39 cellular contexts compared by ENCODE assay signal in the genomic region with DNA sequence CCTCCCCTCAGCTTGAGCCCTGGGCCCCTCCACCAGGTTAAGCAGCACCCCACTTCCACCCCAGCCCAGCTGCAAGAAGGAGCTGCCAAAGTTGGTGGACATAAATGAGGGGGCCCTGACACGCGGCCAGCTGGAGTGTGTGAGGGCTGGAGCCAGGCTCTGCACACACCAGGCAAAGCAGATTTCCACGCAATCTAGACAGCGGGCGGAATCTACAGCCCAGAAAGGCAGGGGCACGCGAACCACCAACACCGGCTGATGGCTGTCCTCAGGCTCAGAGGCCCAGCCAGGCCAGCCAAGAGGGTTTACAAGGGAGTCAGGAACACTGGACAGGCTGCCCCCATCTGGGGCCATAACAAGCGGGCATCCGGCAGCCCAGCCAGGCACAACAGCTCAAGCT.
"Had no signal": no experiment of that assay in that cellular context is flagged by ENCODE, and none has a peak within 500 bp of the region (broad histone marks: within the 10 kb centered on the region; RNA-seq: fewer than 3 reads in every experiment).

No MANE protein-coding gene starts in this region.

- FAIRE-seq: bronchial epithelial cell, TTC549 had no signal

- H3K27ac Mint-ChIP-seq: activated B cell treated with CpG ODN at 0.5 μM for 24 hours; activated CD4-positive, alpha-beta memory T cell treated with anti-CD3 and anti-CD28 coated beads for 36 hours; activated CD4-positive, alpha-beta T cell treated with anti-CD3 and anti-CD28 coated beads, Interleukin-2, amount 10 ng/mL, durations not matched to agents 24 days and 14 days; activated CD8-positive, alpha-beta T cell treated with anti-CD3 and anti-CD28 coated beads for 36 hours; activated naive CD4-positive, alpha-beta T cell treated with anti-CD3 and anti-CD28 coated beads for 36 hours; activated naive CD4-positive, alpha-beta T cell treated with anti-CD3 and anti-CD28 coated beads, Interleukin-2, amount 50 U/mL, for 72 hours; activated naive CD8-positive, alpha-beta T cell treated with anti-CD3 and anti-CD28 coated beads for 36 hours; activated T-cell treated with anti-CD3 and anti-CD28 coated beads, Interleukin-2, amount 50 U/mL, for 72 hours; activated T-helper 1 cell treated with anti-CD3 and anti-CD28 coated beads, Interleukin-12 subunit alpha, Interleukin-12 subunit beta, Interleukin-2, Interleukin-4 antibody, amounts not matched to agents 30 ng/mL and 10 ng/mL and 1 ng/mL, durations not matched to agents 14 hours and 24 hours and 36 hours; activated T-helper 17 cell treated with anti-CD3 and anti-CD28 coated beads, Interleukin-2, amount 50 U/mL, for 72 hours; T-helper 1 cell treated with Interleukin-12 subunit alpha and Interleukin-12 subunit beta and Interleukin-4 antibody, amounts not matched to agents 30 μg/mL and 1 μg/mL, for 36 hours; T-helper 2 cell treated with Interferon-gamma antibody and Interleukin-4, amounts not matched to agents 5 μg/mL and 100 μg/mL, for 36 hours had no signal

- H3K36me3 Mint-ChIP-seq: activated CD4-positive, alpha-beta memory T cell treated with anti-CD3 and anti-CD28 coated beads for 36 hours; activated naive CD4-positive, alpha-beta T cell treated with anti-CD3 and anti-CD28 coated beads, Interleukin-2, amount 50 U/mL, for 72 hours; activated naive CD8-positive, alpha-beta T cell treated with anti-CD3 and anti-CD28 coated beads for 36 hours had no signal

- H3K27ac ChIP-seq: adrenal gland, ascending aorta, cardiac muscle cell, VCaP had no signal

- H3K9me3 ChIP-seq: adrenal gland, ascending aorta had no signal

- H3K4me1 ChIP-seq: adrenal gland, ascending aorta had no signal

- DNase-seq: activated B cell treated with CpG ODN at 0.5 μM for 24 hours; activated CD4-positive, alpha-beta memory T cell treated with anti-CD3 and anti-CD28 coated beads for 36 hours; activated CD4-positive, alpha-beta T cell treated with anti-CD3 and anti-CD28 coated beads for 4 hours; activated CD4-positive, alpha-beta T cell treated with anti-CD3 and anti-CD28 coated beads, Interleukin-2, amount 10 ng/mL, durations not matched to agents 24 days and 14 days; activated CD4-positive, alpha-beta T cell treated with anti-CD3 and anti-CD28 coated beads, Interleukin-2, amount 50 U/mL, for 1 hour; activated CD4-positive, alpha-beta T cell treated with anti-CD3 and anti-CD28 coated beads, Interleukin-2, amount 50 U/mL, for 4 hours; activated CD4-positive, CD25-positive, alpha-beta regulatory T cell treated with anti-CD3 and anti-CD28 coated beads, Interleukin-2, amount 50 U/mL, for 72 hours; activated CD8-positive, alpha-beta memory T cell treated with anti-CD3 and anti-CD28 coated beads, Interleukin-2, amount 50 U/mL, for 4 hours; activated CD8-positive, alpha-beta T cell treated with anti-CD3 and anti-CD28 coated beads for 36 hours; activated effector memory CD4-positive, alpha-beta T cell treated with anti-CD3 and anti-CD28 coated beads, Interleukin-2, amount 50 U/mL, for 16 hours; activated gamma-delta T cell treated with Interleukin-2 at 50 U/mL for 16 hours; activated naive CD4-positive, alpha-beta T cell; activated naive CD4-positive, alpha-beta T cell treated with anti-CD3 and anti-CD28 coated beads for 36 hours; activated naive CD4-positive, alpha-beta T cell treated with anti-CD3 and anti-CD28 coated beads, Interleukin-2, amount 50 U/mL, for 16 hours; activated naive CD8-positive, alpha-beta T cell treated with anti-CD3 and anti-CD28 coated beads for 36 hours; activated T-cell treated with anti-CD3 and anti-CD28 coated beads for 4 hours; activated T-cell treated with anti-CD3 and anti-CD28 coated beads, Interleukin-2, amount 50 U/mL, for 1 hour; activated T-cell treated with anti-CD3 and anti-CD28 coated beads, Interleukin-2, amount 50 U/mL, for 4 hours; activated T-cell treated with anti-CD3 and anti-CD28 coated beads, Interleukin-2, amount 50 U/mL, for 72 hours; adrenal gland; amniotic stem cell; anterior cingulate cortex; caudate nucleus; cerebellar nuclear complex; T-helper 1 cell; T-helper 2 cell; T-helper 9 cell had no signal

- H3K4me3 Mint-ChIP-seq: activated B cell treated with CpG ODN at 0.5 μM for 24 hours; activated CD4-positive, alpha-beta memory T cell treated with anti-CD3 and anti-CD28 coated beads for 36 hours; activated CD4-positive, alpha-beta T cell treated with anti-CD3 and anti-CD28 coated beads, Interleukin-2, amount 10 ng/mL, durations not matched to agents 24 days and 14 days; activated CD8-positive, alpha-beta T cell treated with anti-CD3 and anti-CD28 coated beads for 36 hours; activated naive CD4-positive, alpha-beta T cell treated with anti-CD3 and anti-CD28 coated beads for 36 hours; activated naive CD8-positive, alpha-beta T cell treated with anti-CD3 and anti-CD28 coated beads for 36 hours; activated T-cell treated with anti-CD3 and anti-CD28 coated beads, Interleukin-2, amount 50 U/mL, for 4 hours; activated T-cell treated with anti-CD3 and anti-CD28 coated beads, Interleukin-2, amount 50 U/mL, for 72 hours; activated T-helper 1 cell treated with anti-CD3 and anti-CD28 coated beads, Interleukin-12 subunit alpha, Interleukin-12 subunit beta, Interleukin-2, Interleukin-4 antibody, amounts not matched to agents 30 ng/mL and 10 ng/mL and 1 ng/mL, durations not matched to agents 14 hours and 24 hours and 36 hours; activated T-helper 17 cell treated with anti-CD3 and anti-CD28 coated beads, Interleukin-2, amount 50 U/mL, for 72 hours; brain; central memory CD8-positive, alpha-beta T cell; T-helper 1 cell treated with Interleukin-12 subunit alpha and Interleukin-12 subunit beta and Interleukin-4 antibody, amounts not matched to agents 30 μg/mL and 1 μg/mL, for 36 hours; T-helper 2 cell treated with Interferon-gamma antibody and Interleukin-4, amounts not matched to agents 5 μg/mL and 100 μg/mL, for 36 hours had no signal

- H3K4me1 Mint-ChIP-seq: activated B cell treated with CpG ODN at 0.5 μM for 24 hours; activated CD4-positive, alpha-beta T cell treated with anti-CD3 and anti-CD28 coated beads, Interleukin-2, amount 10 ng/mL, durations not matched to agents 24 days and 14 days; activated naive CD8-positive, alpha-beta T cell treated with anti-CD3 and anti-CD28 coated beads for 36 hours; activated T-helper 17 cell treated with anti-CD3 and anti-CD28 coated beads, Interleukin-2, amount 50 U/mL, for 72 hours; central memory CD8-positive, alpha-beta T cell had no signal

- H3K4me3 ChIP-seq: adrenal gland, ascending aorta, cardiac muscle cell had no signal

- H3K9me3 Mint-ChIP-seq: activated B cell treated with CpG ODN at 0.5 μM for 24 hours; activated CD4-positive, alpha-beta memory T cell treated with anti-CD3 and anti-CD28 coated beads for 36 hours; activated CD4-positive, alpha-beta T cell treated with anti-CD3 and anti-CD28 coated beads, Interleukin-2, amount 10 ng/mL, durations not matched to agents 24 days and 14 days; activated CD8-positive, alpha-beta T cell treated with anti-CD3 and anti-CD28 coated beads for 36 hours; activated naive CD4-positive, alpha-beta T cell treated with anti-CD3 and anti-CD28 coated beads, Interleukin-2, amount 50 U/mL, for 72 hours; activated naive CD8-positive, alpha-beta T cell treated with anti-CD3 and anti-CD28 coated beads for 36 hours; activated T-cell treated with anti-CD3 and anti-CD28 coated beads, Interleukin-2, amount 50 U/mL, for 4 hours; activated T-cell treated with anti-CD3 and anti-CD28 coated beads, Interleukin-2, amount 50 U/mL, for 72 hours; activated T-helper 1 cell treated with anti-CD3 and anti-CD28 coated beads, Interleukin-12 subunit alpha, Interleukin-12 subunit beta, Interleukin-2, Interleukin-4 antibody, amounts not matched to agents 30 ng/mL and 10 ng/mL and 1 ng/mL, durations not matched to agents 14 hours and 24 hours and 36 hours; activated T-helper 17 cell treated with anti-CD3 and anti-CD28 coated beads, Interleukin-2, amount 50 U/mL, for 72 hours; central memory CD8-positive, alpha-beta T cell; T-helper 1 cell treated with Interleukin-12 subunit alpha and Interleukin-12 subunit beta and Interleukin-4 antibody, amounts not matched to agents 30 μg/mL and 1 μg/mL, for 36 hours; T-helper 2 cell treated with Interferon-gamma antibody and Interleukin-4, amounts not matched to agents 5 μg/mL and 100 μg/mL, for 36 hours had no signal

- H3K36me3 ChIP-seq: adrenal gland, ascending aorta, cardiac muscle cell had no signal

- H3K27me3 ChIP-seq: adrenal gland, ascending aorta, cardiac muscle cell had no signal
